In the genomic region with DNA sequence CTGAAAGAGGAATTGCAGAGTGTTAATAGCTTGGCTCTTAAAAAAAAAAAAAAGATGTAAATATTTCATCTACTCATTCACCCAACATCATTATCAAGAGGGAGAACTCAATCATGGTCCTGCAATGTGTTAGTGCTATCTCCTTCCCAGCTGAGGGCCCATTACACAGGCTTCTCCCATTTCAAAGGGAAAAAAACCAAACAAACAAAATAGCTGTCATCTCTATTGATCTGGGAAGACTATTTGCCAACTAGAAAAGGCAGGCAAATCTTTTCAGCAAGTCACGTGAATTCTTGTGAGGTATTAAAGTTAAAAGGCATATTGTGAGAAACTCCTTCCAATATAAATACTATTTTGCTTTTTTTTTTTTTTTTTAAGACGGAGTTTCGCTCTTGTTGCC, we compare ENCODE assay signal across 1 cellular context.
TF ChIP-seq lines count a peak whose summit lies in the region.

No MANE protein-coding gene starts in this region.

TF ChIP-seq in HepG2, 621 proteins besides CTCF, POLR2A, EP300 and RAD21 (continued from another document and continues in another):
- TF ChIP-seq, protein P1, sequence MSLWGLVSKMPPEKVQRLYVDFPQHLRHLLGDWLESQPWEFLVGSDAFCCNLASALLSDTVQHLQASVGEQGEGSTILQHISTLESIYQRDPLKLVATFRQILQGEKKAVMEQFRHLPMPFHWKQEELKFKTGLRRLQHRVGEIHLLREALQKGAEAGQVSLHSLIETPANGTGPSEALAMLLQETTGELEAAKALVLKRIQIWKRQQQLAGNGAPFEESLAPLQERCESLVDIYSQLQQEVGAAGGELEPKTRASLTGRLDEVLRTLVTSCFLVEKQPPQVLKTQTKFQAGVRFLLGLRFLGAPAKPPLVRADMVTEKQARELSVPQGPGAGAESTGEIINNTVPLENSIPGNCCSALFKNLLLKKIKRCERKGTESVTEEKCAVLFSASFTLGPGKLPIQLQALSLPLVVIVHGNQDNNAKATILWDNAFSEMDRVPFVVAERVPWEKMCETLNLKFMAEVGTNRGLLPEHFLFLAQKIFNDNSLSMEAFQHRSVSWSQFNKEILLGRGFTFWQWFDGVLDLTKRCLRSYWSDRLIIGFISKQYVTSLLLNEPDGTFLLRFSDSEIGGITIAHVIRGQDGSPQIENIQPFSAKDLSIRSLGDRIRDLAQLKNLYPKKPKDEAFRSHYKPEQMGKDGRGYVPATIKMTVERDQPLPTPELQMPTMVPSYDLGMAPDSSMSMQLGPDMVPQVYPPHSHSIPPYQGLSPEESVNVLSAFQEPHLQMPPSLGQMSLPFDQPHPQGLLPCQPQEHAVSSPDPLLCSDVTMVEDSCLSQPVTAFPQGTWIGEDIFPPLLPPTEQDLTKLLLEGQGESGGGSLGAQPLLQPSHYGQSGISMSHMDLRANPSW (CRISPR knock-in tag; IDR thresholded peaks at IDR 0.05; ENCODE audit: borderline replicate concordance): no peak
- peak; percentile 86 for TF ChIP-seq ZNF644 (CRISPR knock-in tag; IDR thresholded peaks at IDR 0.05; ENCODE audit: low read depth)
- no peak for TF ChIP-seq MIER2 (CRISPR knock-in tag; IDR thresholded peaks at IDR 0.05)
- no peak for TF ChIP-seq THYN1 (CRISPR knock-in tag; IDR thresholded peaks at IDR 0.05; ENCODE audit: borderline replicate concordance, low read depth)
- TF ChIP-seq, protein P2, sequence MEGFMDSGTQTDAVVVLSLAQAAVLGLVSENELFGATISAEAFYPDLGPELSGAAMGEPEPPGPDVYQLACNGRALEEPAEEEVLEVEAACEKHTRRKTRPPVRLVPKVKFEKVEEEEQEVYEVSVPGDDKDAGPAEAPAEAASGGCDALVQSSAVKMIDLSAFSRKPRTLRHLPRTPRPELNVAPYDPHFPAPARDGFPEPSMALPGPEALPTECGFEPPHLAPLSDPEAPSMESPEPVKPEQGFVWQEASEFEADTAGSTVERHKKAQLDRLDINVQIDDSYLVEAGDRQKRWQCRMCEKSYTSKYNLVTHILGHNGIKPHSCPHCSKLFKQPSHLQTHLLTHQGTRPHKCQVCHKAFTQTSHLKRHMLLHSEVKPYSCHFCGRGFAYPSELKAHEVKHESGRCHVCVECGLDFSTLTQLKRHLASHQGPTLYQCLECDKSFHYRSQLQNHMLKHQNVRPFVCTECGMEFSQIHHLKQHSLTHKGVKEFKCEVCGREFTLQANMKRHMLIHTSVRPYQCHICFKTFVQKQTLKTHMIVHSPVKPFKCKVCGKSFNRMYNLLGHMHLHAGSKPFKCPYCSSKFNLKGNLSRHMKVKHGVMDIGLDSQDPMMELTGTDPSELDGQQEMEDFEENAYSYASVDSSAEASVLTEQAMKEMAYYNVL (CRISPR knock-in tag; IDR thresholded peaks at IDR 0.05; ENCODE audit: borderline replicate concordance): peak; percentile 47; the same call in 1 of the 2 replicates
- TF ChIP-seq ZNF121 (CRISPR knock-in tag; IDR thresholded peaks at IDR 0.05): no peak
- TF ChIP-seq, protein P3, sequence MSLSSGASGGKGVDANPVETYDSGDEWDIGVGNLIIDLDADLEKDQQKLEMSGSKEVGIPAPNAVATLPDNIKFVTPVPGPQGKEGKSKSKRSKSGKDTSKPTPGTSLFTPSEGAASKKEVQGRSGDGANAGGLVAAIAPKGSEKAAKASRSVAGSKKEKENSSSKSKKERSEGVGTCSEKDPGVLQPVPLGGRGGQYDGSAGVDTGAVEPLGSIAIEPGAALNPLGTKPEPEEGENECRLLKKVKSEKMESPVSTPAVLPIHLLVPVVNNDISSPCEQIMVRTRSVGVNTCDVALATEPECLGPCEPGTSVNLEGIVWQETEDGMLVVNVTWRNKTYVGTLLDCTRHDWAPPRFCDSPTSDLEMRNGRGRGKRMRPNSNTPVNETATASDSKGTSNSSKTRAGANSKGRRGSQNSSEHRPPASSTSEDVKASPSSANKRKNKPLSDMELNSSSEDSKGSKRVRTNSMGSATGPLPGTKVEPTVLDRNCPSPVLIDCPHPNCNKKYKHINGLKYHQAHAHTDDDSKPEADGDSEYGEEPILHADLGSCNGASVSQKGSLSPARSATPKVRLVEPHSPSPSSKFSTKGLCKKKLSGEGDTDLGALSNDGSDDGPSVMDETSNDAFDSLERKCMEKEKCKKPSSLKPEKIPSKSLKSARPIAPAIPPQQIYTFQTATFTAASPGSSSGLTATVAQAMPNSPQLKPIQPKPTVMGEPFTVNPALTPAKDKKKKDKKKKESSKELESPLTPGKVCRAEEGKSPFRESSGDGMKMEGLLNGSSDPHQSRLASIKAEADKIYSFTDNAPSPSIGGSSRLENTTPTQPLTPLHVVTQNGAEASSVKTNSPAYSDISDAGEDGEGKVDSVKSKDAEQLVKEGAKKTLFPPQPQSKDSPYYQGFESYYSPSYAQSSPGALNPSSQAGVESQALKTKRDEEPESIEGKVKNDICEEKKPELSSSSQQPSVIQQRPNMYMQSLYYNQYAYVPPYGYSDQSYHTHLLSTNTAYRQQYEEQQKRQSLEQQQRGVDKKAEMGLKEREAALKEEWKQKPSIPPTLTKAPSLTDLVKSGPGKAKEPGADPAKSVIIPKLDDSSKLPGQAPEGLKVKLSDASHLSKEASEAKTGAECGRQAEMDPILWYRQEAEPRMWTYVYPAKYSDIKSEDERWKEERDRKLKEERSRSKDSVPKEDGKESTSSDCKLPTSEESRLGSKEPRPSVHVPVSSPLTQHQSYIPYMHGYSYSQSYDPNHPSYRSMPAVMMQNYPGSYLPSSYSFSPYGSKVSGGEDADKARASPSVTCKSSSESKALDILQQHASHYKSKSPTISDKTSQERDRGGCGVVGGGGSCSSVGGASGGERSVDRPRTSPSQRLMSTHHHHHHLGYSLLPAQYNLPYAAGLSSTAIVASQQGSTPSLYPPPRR (CRISPR knock-in tag; IDR thresholded peaks at IDR 0.05; ENCODE audit: borderline replicate concordance): peak; percentile 66; the same call in 1 of the 2 replicates
- TF ChIP-seq KDM5B (CRISPR knock-in tag; IDR thresholded peaks at IDR 0.05; ENCODE audit: borderline replicate concordance): no peak
- TF ChIP-seq, protein P4, sequence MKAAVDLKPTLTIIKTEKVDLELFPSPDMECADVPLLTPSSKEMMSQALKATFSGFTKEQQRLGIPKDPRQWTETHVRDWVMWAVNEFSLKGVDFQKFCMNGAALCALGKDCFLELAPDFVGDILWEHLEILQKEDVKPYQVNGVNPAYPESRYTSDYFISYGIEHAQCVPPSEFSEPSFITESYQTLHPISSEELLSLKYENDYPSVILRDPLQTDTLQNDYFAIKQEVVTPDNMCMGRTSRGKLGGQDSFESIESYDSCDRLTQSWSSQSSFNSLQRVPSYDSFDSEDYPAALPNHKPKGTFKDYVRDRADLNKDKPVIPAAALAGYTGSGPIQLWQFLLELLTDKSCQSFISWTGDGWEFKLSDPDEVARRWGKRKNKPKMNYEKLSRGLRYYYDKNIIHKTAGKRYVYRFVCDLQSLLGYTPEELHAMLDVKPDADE (CRISPR knock-in tag; IDR thresholded peaks at IDR 0.05): no peak
- no peak for TF ChIP-seq RORA (CRISPR knock-in tag; IDR thresholded peaks at IDR 0.05)
- no peak for TF ChIP-seq ZNF577 (CRISPR knock-in tag; IDR thresholded peaks at IDR 0.05; ENCODE audit: borderline replicate concordance, low read depth)
- no peak for TF ChIP-seq SOX6 (IDR thresholded peaks at IDR 0.05)
- TF ChIP-seq SOX6 (CRISPR knock-in tag; IDR thresholded peaks at IDR 0.05): peak; percentile 91
- no peak for TF ChIP-seq ZNF773 (CRISPR knock-in tag; IDR thresholded peaks at IDR 0.05; ENCODE audit: borderline replicate concordance)
- TF ChIP-seq ZNF839 (CRISPR knock-in tag; IDR thresholded peaks at IDR 0.05; ENCODE audit: borderline replicate concordance): no peak
- TF ChIP-seq, protein P5, sequence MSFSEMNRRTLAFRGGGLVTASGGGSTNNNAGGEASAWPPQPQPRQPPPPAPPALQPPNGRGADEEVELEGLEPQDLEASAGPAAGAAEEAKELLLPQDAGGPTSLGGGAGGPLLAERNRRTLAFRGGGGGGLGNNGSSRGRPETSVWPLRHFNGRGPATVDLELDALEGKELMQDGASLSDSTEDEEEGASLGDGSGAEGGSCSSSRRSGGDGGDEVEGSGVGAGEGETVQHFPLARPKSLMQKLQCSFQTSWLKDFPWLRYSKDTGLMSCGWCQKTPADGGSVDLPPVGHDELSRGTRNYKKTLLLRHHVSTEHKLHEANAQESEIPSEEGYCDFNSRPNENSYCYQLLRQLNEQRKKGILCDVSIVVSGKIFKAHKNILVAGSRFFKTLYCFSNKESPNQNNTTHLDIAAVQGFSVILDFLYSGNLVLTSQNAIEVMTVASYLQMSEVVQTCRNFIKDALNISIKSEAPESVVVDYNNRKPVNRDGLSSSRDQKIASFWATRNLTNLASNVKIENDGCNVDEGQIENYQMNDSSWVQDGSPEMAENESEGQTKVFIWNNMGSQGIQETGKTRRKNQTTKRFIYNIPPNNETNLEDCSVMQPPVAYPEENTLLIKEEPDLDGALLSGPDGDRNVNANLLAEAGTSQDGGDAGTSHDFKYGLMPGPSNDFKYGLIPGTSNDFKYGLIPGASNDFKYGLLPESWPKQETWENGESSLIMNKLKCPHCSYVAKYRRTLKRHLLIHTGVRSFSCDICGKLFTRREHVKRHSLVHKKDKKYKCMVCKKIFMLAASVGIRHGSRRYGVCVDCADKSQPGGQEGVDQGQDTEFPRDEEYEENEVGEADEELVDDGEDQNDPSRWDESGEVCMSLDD (CRISPR knock-in tag; IDR thresholded peaks at IDR 0.05; ENCODE audit: borderline replicate concordance): no peak
- no peak for TF ChIP-seq YEATS2 (CRISPR knock-in tag; IDR thresholded peaks at IDR 0.05; ENCODE audit: borderline replicate concordance)
- no peak for TF ChIP-seq KDM1A (CRISPR knock-in tag; IDR thresholded peaks at IDR 0.05)
- no peak for TF ChIP-seq ZNF24 (IDR thresholded peaks at IDR 0.05)
- no peak for TF ChIP-seq MAZ (IDR thresholded peaks at IDR 0.05; ENCODE audit: borderline replicate concordance, low read depth, low read length)
- TF ChIP-seq MAZ (CRISPR knock-in tag; IDR thresholded peaks at IDR 0.05; ENCODE audit: low read depth): no peak
- TF ChIP-seq, protein P6, sequence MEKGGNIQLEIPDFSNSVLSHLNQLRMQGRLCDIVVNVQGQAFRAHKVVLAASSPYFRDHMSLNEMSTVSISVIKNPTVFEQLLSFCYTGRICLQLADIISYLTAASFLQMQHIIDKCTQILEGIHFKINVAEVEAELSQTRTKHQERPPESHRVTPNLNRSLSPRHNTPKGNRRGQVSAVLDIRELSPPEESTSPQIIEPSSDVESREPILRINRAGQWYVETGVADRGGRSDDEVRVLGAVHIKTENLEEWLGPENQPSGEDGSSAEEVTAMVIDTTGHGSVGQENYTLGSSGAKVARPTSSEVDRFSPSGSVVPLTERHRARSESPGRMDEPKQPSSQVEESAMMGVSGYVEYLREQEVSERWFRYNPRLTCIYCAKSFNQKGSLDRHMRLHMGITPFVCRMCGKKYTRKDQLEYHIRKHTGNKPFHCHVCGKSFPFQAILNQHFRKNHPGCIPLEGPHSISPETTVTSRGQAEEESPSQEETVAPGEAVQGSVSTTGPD (CRISPR knock-in tag; IDR thresholded peaks at IDR 0.05): no peak
- no peak for TF ChIP-seq HDAC6 (IDR thresholded peaks at IDR 0.05; ENCODE audit: low read depth, low read length)
- no peak for TF ChIP-seq ZNF326 (CRISPR knock-in tag; IDR thresholded peaks at IDR 0.05; ENCODE audit: borderline replicate concordance)
- TF ChIP-seq SMAD1 (CRISPR knock-in tag; IDR thresholded peaks at IDR 0.05; ENCODE audit: borderline replicate concordance, low read depth): no peak
- peak; percentile 38 for TF ChIP-seq TEAD3 (CRISPR knock-in tag; optimal IDR thresholded peaks at IDR 0.05; ENCODE audit: borderline replicate concordance)
- no peak for TF ChIP-seq KLF6 (CRISPR knock-in tag; IDR thresholded peaks at IDR 0.05)
- TF ChIP-seq ZNF652 (CRISPR knock-in tag; IDR thresholded peaks at IDR 0.05; ENCODE audit: borderline replicate concordance, low read depth): no peak
- no peak for TF ChIP-seq JARID2 (CRISPR knock-in tag; IDR thresholded peaks at IDR 0.05; ENCODE audit: insufficient replicate concordance)
- no peak for TF ChIP-seq CBX5 (CRISPR knock-in tag; IDR thresholded peaks at IDR 0.05; ENCODE audit: borderline replicate concordance)
- TF ChIP-seq ZSCAN31 (CRISPR knock-in tag; IDR thresholded peaks at IDR 0.05; ENCODE audit: low read depth): no peak
- no peak for TF ChIP-seq ZFP37 (CRISPR knock-in tag; IDR thresholded peaks at IDR 0.05; ENCODE audit: borderline replicate concordance)
- TF ChIP-seq ZNF124 (CRISPR knock-in tag; IDR thresholded peaks at IDR 0.05): no peak
- no peak for TF ChIP-seq ZNF788 (CRISPR knock-in tag; IDR thresholded peaks at IDR 0.05; ENCODE audit: borderline replicate concordance)
- no peak for TF ChIP-seq FOXK2 (IDR thresholded peaks at IDR 0.05)
- TF ChIP-seq ZNF777 (CRISPR knock-in tag; IDR thresholded peaks at IDR 0.05): no peak
- TF ChIP-seq ERF (CRISPR knock-in tag; IDR thresholded peaks at IDR 0.05): no peak
- TF ChIP-seq, protein P7, sequence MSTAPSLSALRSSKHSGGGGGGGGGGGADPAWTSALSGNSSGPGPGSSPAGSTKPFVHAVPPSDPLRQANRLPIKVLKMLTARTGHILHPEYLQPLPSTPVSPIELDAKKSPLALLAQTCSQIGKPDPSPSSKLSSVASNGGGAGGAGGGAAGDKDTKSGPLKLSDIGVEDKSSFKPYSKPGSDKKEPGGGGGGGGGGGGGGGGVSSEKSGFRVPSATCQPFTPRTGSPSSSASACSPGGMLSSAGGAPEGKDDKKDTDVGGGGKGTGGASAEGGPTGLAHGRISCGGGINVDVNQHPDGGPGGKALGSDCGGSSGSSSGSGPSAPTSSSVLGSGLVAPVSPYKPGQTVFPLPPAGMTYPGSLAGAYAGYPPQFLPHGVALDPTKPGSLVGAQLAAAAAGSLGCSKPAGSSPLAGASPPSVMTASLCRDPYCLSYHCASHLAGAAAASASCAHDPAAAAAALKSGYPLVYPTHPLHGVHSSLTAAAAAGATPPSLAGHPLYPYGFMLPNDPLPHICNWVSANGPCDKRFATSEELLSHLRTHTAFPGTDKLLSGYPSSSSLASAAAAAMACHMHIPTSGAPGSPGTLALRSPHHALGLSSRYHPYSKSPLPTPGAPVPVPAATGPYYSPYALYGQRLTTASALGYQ (CRISPR knock-in tag; IDR thresholded peaks at IDR 0.05): peak; percentile 86
- TF ChIP-seq NCOA1 (CRISPR knock-in tag; IDR thresholded peaks at IDR 0.05): no peak
- TF ChIP-seq, protein P8, sequence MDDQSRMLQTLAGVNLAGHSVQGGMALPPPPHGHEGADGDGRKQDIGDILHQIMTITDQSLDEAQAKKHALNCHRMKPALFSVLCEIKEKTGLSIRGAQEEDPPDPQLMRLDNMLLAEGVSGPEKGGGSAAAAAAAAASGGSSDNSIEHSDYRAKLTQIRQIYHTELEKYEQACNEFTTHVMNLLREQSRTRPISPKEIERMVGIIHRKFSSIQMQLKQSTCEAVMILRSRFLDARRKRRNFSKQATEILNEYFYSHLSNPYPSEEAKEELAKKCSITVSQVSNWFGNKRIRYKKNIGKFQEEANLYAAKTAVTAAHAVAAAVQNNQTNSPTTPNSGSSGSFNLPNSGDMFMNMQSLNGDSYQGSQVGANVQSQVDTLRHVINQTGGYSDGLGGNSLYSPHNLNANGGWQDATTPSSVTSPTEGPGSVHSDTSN (CRISPR knock-in tag; IDR thresholded peaks at IDR 0.05; ENCODE audit: borderline replicate concordance): no peak
- TF ChIP-seq NFE2 (CRISPR knock-in tag; IDR thresholded peaks at IDR 0.05): no peak
- no peak for TF ChIP-seq AKAP8 (CRISPR knock-in tag; IDR thresholded peaks at IDR 0.05)
- no peak for TF ChIP-seq ZSCAN22 (CRISPR knock-in tag; IDR thresholded peaks at IDR 0.05)
- no peak for TF ChIP-seq ZNF746 (CRISPR knock-in tag; IDR thresholded peaks at IDR 0.05)
- TF ChIP-seq BCL6 (CRISPR knock-in tag; IDR thresholded peaks at IDR 0.05): peak; percentile 81
- TF ChIP-seq, protein P9, sequence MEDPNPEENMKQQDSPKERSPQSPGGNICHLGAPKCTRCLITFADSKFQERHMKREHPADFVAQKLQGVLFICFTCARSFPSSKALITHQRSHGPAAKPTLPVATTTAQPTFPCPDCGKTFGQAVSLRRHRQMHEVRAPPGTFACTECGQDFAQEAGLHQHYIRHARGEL (CRISPR knock-in tag; IDR thresholded peaks at IDR 0.05): no peak
- no peak for TF ChIP-seq IKZF1 (IDR thresholded peaks at IDR 0.05)
- peak; percentile 86 for TF ChIP-seq ZMYM4 (CRISPR knock-in tag; IDR thresholded peaks at IDR 0.05)
- no peak for TF ChIP-seq SMYD3 (CRISPR knock-in tag; IDR thresholded peaks at IDR 0.05)
